In the genomic region with DNA sequence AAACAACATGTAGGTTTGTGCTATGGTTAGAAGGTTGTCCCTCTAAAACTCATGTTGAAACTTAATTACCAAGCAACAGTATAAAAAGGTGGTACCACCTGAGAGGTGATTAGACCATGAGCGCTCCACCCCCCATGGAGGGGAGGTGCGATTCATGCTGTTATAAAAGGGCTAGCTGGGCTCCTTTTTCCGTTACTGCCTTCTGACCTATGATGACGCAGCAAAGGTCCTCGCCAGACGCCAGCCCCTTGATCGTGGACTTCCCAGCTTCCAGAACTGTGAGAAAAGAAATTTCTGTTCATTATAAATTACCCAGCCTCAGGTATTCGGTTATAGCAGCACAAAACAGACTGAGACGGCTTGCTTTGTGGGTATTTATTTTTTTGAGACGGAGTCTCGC, we compare ENCODE assay signal across 18 cellular contexts.
A peak's percentile ranks its signal among the peaks of the same experiment; 100 is the strongest.
DNase-seq lines count a peak whose midpoint lies in the region; ATAC-seq and TF ChIP-seq lines count a peak whose summit lies in the region.
"Had no signal": no experiment of that assay in that cellular context is flagged by ENCODE, and none has a peak within 500 bp of the region (broad histone marks: within the 10 kb centered on the region; RNA-seq: fewer than 3 reads in every experiment).

No MANE protein-coding gene starts in this region.

- no CpG with 5 or more reads among the region's 11 CpGs for WGBS in mesendoderm (ENCODE audit: extremely low coverage, insufficient coverage, low lambda C conversion rate)
- 57 to 83% methylated on average over 11 of the region's 11 CpGs for WGBS in testis, 2 donors
- 81 to 87% methylated on average over 11 of the region's 11 CpGs for WGBS in lower leg skin, 2 donors

- H3K4me1 Mint-ChIP-seq in T-helper 17 cell, result peaks cover 5% of the 10 kb centered on the region
- peaks cover 0 to 10% of the 10 kb centered on the region in 2 donors for H3K4me1 Mint-ChIP-seq in immature natural killer cell

- TF ChIP-seq POLR2A in testis (IDR thresholded peaks at IDR 0.05), result no peak
- no peak for TF ChIP-seq POLR2A in lower leg skin (IDR thresholded peaks at IDR 0.05)

- H3K36me3 ChIP-seq in mesendoderm (ENCODE audit: control insufficient read depth, insufficient read depth, low read length), result no peaks in the 10 kb centered on the region
- no peaks in the 10 kb centered on the region for H3K36me3 ChIP-seq in testis (ENCODE audit: low read depth, missing control alignments)

- no peak overlapping the region for H3K56ac ChIP-seq in mesendoderm (ENCODE audit: low read length)

- no peak overlapping the region for H4K5ac ChIP-seq in mesendoderm (ENCODE audit: low read length)

- H3K4me1 ChIP-seq in mesendoderm (ENCODE audit: control insufficient read depth, low read depth, low read length) (no peaks in the 10 kb centered on the region), testis (no peaks in the 10 kb centered on the region)

- no peak overlapping the region for H2BK15ac ChIP-seq in mesendoderm (replicated peaks; ENCODE audit: low read depth)

- no peaks in the 10 kb centered on the region for H3K36me3 Mint-ChIP-seq in T-helper 17 cell (ENCODE audit: low read depth)
- peaks cover 0 to 7% (median 7%) of the 10 kb centered on the region in 3 donors for H3K36me3 Mint-ChIP-seq in immature natural killer cell

- no peaks in the 10 kb centered on the region for H3K79me1 ChIP-seq in mesendoderm (ENCODE audit: low read length)

- H3K4me2 ChIP-seq in mesendoderm (ENCODE audit: low read length), result no peak overlapping the region

- H3K79me2 ChIP-seq in mesendoderm (ENCODE audit: control insufficient read depth, insufficient read depth, low read length), result no peaks in the 10 kb centered on the region

- H3K4me3 Mint-ChIP-seq in T-helper 17 cell, result no peak overlapping the region
- no peak overlapping the region for H3K4me3 Mint-ChIP-seq in immature natural killer cell
- H3K4me3 Mint-ChIP-seq: CD14-positive monocyte; CD4-positive, alpha-beta T cell; CD8-positive, alpha-beta memory T cell had no signal

- H3K27me3 Mint-ChIP-seq in T-helper 17 cell, result no peaks in the 10 kb centered on the region
- H3K27me3 Mint-ChIP-seq in immature natural killer cell (ENCODE audit: low read depth in 3 of 3), result peaks cover 0 to 2% (median 2%) of the 10 kb centered on the region in 3 donors
- H3K27me3 Mint-ChIP-seq: CD4-positive, alpha-beta T cell; CD8-positive, alpha-beta memory T cell had no signal

- intact Hi-C loops in testis (cut with DNase I; ENCODE audit: low total_unique reads) (no loop called here), lower leg skin (cut with DNase I; ENCODE audit: low total_unique reads) (no loop called here)

- H3K9me3 ChIP-seq in T-helper 17 cell (ENCODE audit: control insufficient read depth, low read length, poor library complexity, severe bottlenecking), result no peaks in the 10 kb centered on the region
- no peaks in the 10 kb centered on the region for H3K9me3 ChIP-seq in testis

- H4K8ac ChIP-seq in mesendoderm (ENCODE audit: low read depth, low read length), result no peak overlapping the region

- no peak overlapping the region for H3K9ac ChIP-seq in mesendoderm (ENCODE audit: low read length)

- no peaks in the 10 kb centered on the region for H3K27me3 ChIP-seq in mesendoderm (ENCODE audit: insufficient read depth, low read length, poor library complexity)
- H3K27me3 ChIP-seq in testis, result no peaks in the 10 kb centered on the region
- H3K27me3 ChIP-seq: BLaER1 treated with 17β-estradiol and CSF1 and Interleukin-3, amounts not matched to agents 10 nM and 100 nM had no signal

- peak overlapping the region; percentile 8 for H3K27ac Mint-ChIP-seq in T-helper 17 cell
- H3K27ac Mint-ChIP-seq in immature natural killer cell, result no peak overlapping the region
- H3K27ac Mint-ChIP-seq: CD14-positive monocyte; CD4-positive, alpha-beta T cell had no signal

- H3K4me3 ChIP-seq in mesendoderm (ENCODE audit: low read length) (no peak overlapping the region), testis (peak overlapping the region; percentile 31 to 34), lower leg skin (ENCODE audit: low read depth, poor library complexity, severe bottlenecking) (no peak overlapping the region)
- H3K4me3 ChIP-seq: BLaER1 treated with 17β-estradiol and CSF1 and Interleukin-3, amounts not matched to agents 10 nM and 100 nM had no signal

- H3K27ac ChIP-seq in mesendoderm (ENCODE audit: low read depth, low read length) (no peak overlapping the region), testis (no peak overlapping the region)

- H3K18ac ChIP-seq in mesendoderm (ENCODE audit: low read length), result no peak overlapping the region

- TF ChIP-seq CTCF in testis (IDR thresholded peaks at IDR 0.05) (no peak), lower leg skin (IDR thresholded peaks at IDR 0.05) (no peak)

- H2BK5ac ChIP-seq in mesendoderm (ENCODE audit: low read length), result no peak overlapping the region

- peak; percentile 25 for DNase-seq in NCI-H69 (lab: John Stamatoyannopoulos, UW)
- no peak for DNase-seq in T-helper 17 cell
- DNase-seq in mesendoderm, result peak; percentile 39
- no peak for DNase-seq in testis
- no peak for DNase-seq in GM03348 (ENCODE audit: low spot score)
- no peak for DNase-seq in immature natural killer cell
- no peak for DNase-seq in GOT3 (lab: John Stamatoyannopoulos, UW)
- no peak for DNase-seq in lower leg skin (ENCODE audit: low spot score in 2 of 2)
- DNase-seq: CD4-positive, alpha-beta T cell; CD8-positive, alpha-beta memory T cell; DMS 273 treated with DMSO at 0.1 percent for 48 hours; DMS79; EL; GDM1; H7 had no signal

- H2AK5ac ChIP-seq in mesendoderm (ENCODE audit: low read length), result no peak overlapping the region

- no peak overlapping the region for H2BK120ac ChIP-seq in mesendoderm (ENCODE audit: low read depth, low read length)

- no peak overlapping the region for H3K23ac ChIP-seq in mesendoderm (ENCODE audit: low read length)

- no peaks in the 10 kb centered on the region for H3K9me3 Mint-ChIP-seq in immature natural killer cell
- H3K9me3 Mint-ChIP-seq: CD14-positive monocyte; CD4-positive, alpha-beta T cell; CD8-positive, alpha-beta memory T cell had no signal

- ATAC-seq in T-helper 17 cell, result no peak
- ATAC-seq: HCT116 had no signal

- H3K4ac ChIP-seq in mesendoderm (ENCODE audit: low read depth, low read length), result no peak overlapping the region

Comparison
In these comparisons a context has a peak if more than half of its experiments do, and no peak if none do; other contexts are left out.
1. DNase-seq: peak in NCI-H69 (single experiment) and mesendoderm (single experiment); none in T-helper 17 cell (0 of 3), testis (single experiment), GM03348 (single experiment), immature natural killer cell (0 of 3), GOT3 (single experiment) and lower leg skin (0 of 2).
2. H3K4me3 ChIP-seq: peak in testis (2 of 2); none in mesendoderm (single experiment) and lower leg skin (single experiment).